18 cellular contexts compared by ENCODE assay signal in the genomic region with DNA sequence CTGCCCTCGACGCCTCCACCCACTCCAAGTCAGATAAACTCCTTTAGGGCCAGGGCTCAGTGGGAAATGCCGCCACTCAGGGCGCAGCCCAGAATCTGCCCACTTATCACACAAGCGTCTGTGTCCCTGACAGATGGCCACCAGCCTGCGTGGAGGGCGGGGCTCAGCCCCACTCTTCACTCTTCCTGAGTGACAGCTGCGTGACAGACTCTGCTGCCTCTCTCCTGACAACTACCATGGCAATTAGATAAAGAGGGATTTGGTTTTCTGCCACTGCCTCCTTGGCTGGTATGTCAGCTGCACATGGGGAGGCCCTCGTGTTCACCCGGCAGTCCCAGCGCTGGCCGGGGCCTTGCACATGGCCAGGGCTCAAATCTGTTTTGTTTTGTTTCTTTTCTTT.
A peak's percentile ranks its signal among the peaks of the same experiment; 100 is the strongest.
DNase-seq lines count a peak whose midpoint lies in the region; ATAC-seq and TF ChIP-seq lines count a peak whose summit lies in the region.
"Had no signal": no experiment of that assay in that cellular context is flagged by ENCODE, and none has a peak within 500 bp of the region (broad histone marks: within the 10 kb centered on the region; RNA-seq: fewer than 3 reads in every experiment).

No MANE protein-coding gene starts in this region.

- no peak for ATAC-seq in lower lobe of right lung
- ATAC-seq: HCT116, left colon had no signal

- intact Hi-C loops in lower lobe of right lung (cut with DNase I) = no loop called here
- intact Hi-C loops in posterior cingulate gyrus (cut with DNase I) = no loop called here

- H3K36me3 ChIP-seq in lower lobe of right lung = no peaks in the 10 kb centered on the region
- H3K36me3 ChIP-seq: ascending aorta had no signal

- H3K4me1 ChIP-seq in lower lobe of right lung = peaks cover 9% of the 10 kb centered on the region
- H3K4me1 ChIP-seq: ascending aorta had no signal

- TF ChIP-seq CTCF in lower lobe of right lung (IDR thresholded peaks at IDR 0.05) = no peak

- DNase-seq in Ammon's horn (ENCODE audit: low spot score) = peak; percentile 65
- DNase-seq in NCI-H1694 treated with DMSO at 0.1 percent for 48 hours (lab: John Stamatoyannopoulos, UW) = peak; percentile 64
- peak in 3 of 61 donors; percentile 15 to 66 (median 23) for DNase-seq in caudate nucleus (lab: John Stamatoyannopoulos, UW)
- peak; percentile 64 for DNase-seq in islet precursor cell
- DNase-seq in medulla oblongata (ENCODE audit: extremely low spot score) = no peak
- DNase-seq in stimulated activated CD8-positive, alpha-beta memory T cell treated with anti-CD3 and anti-CD28 coated beads, Interleukin-4, amount 100 ng/mL, for 48 hours = no peak
- DNase-seq in lower lobe of right lung = no peak
- no peak for DNase-seq in posterior cingulate gyrus
- DNase-seq: activated CD4-positive, alpha-beta T cell treated with anti-CD3 and anti-CD28 coated beads, Interleukin-2, amount 50 U/mL, for 48 hours; activated naive CD4-positive, alpha-beta T cell treated with anti-CD3 and anti-CD28 coated beads, Interleukin-2, amount 50 U/mL, for 16 hours; left colon; NCI-H2081; stimulated activated CD4-positive, alpha-beta T cell treated with anti-CD3 and anti-CD28 coated beads, Interleukin-4, amount 100 ng/mL, for 24 hours; SW 1271 had no signal

- H3K9me3 ChIP-seq in lower lobe of right lung = no peaks in the 10 kb centered on the region
- H3K9me3 ChIP-seq: ascending aorta had no signal

- peak overlapping the region; percentile 16 for H3K27ac ChIP-seq in caudate nucleus (ENCODE audit: low read depth, low read length)
- H3K27ac ChIP-seq in lower lobe of right lung = no peak overlapping the region
- H3K27ac ChIP-seq: ascending aorta, VCaP had no signal

- H3K27me3 ChIP-seq in lower lobe of right lung (ENCODE audit: low read depth) = peaks cover 12% of the 10 kb centered on the region
- H3K27me3 ChIP-seq: ascending aorta had no signal

- H3K4me3 ChIP-seq in lower lobe of right lung = no peak overlapping the region
- H3K4me3 ChIP-seq: ascending aorta, smooth muscle cell had no signal

Comparison
In these comparisons a context has a peak if more than half of its experiments do, and no peak if none do; other contexts are left out.
1. DNase-seq: peak in Ammon's horn (single experiment), NCI-H1694 treated with DMSO at 0.1 percent for 48 hours (single experiment) and islet precursor cell (single experiment); none in medulla oblongata (single experiment), stimulated activated CD8-positive, alpha-beta memory T cell treated with anti-CD3 and anti-CD28 coated beads, Interleukin-4, amount 100 ng/mL, for 48 hours (single experiment), lower lobe of right lung (single experiment) and posterior cingulate gyrus (0 of 10).